In the genomic region with DNA sequence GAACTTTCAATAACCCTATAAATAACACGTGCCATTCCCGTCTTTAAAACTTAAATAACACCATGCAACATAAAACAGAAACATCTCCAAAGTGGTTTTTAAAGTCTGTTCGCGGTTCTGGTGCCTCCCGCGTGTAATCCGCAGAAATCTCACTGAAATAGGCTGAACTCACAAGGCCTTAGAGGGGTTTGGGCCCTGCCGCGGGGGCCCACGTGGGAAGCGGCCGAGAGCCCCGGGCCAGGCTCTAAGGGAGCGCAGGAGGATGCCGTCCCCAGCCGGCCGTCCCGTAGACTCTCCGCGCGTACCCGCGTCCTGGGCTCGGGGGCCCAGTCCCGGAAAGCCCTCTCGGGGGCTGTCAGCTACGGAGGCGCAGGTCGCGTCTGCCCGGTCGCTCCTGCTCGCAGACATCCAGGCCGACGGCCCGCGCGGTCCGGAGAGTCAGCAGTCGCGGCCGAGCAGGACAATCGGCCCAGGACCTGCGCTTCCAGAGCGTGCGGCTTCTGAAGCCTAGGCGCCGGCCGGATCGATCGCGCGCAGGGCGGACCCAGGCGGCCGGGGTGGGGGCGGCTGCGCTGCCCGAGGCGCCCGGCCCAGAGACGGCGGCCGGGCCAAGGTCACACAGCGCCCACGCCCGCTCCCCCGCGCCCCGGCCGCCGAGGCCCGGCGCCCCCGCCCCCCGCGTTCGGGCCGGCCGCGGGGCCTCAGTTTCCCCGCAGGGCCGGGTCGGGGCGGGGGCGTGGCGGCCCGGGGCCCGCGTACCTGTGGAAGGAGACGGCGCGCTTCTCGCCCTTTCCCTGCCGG, we compare ENCODE assay signal across 1 cellular context.
A peak's percentile ranks its signal among the peaks of the same experiment; 100 is the strongest.
TF ChIP-seq lines count a peak whose summit lies in the region.

No MANE protein-coding gene starts in this region.

TF ChIP-seq in HepG2, 621 proteins besides CTCF, POLR2A, EP300 and RAD21 (continued from another document and continues in another):
- TF ChIP-seq ZBTB8A (CRISPR knock-in tag; IDR thresholded peaks at IDR 0.05; ENCODE audit: borderline replicate concordance, low read depth) (no peak), ZNF235 (CRISPR knock-in tag; IDR thresholded peaks at IDR 0.05; ENCODE audit: borderline replicate concordance) (peak; percentile 56; the same call in 1 of the 2 replicates), MBNL3 (CRISPR knock-in tag; conservative IDR thresholded peaks at IDR 0.05) (no peak), ZNF383 (CRISPR knock-in tag; IDR thresholded peaks at IDR 0.05; ENCODE audit: borderline replicate concordance) (no peak), HMG20B (CRISPR knock-in tag; conservative IDR thresholded peaks at IDR 0.05) (0 out of 2 replicates have a peak, but pooled peaks have one; percentile 63), ATAD3A (CRISPR knock-in tag; IDR thresholded peaks at IDR 0.05) (peak; percentile 87; the same call in 1 of the 2 replicates), MXD3 (CRISPR knock-in tag; IDR thresholded peaks at IDR 0.05) (peak; percentile 91), JUN (CRISPR knock-in tag; IDR thresholded peaks at IDR 0.05) (0 out of 2 replicates have a peak, but pooled peaks have one; percentile 22), SSRP1 (CRISPR knock-in tag; IDR thresholded peaks at IDR 0.05) (0 out of 2 replicates have a peak, but pooled peaks have one; percentile 45), FOXC1 (CRISPR knock-in tag; IDR thresholded peaks at IDR 0.05; ENCODE audit: borderline replicate concordance) (no peak; the same call in 1 of the 2 replicates), ATF2 (CRISPR knock-in tag; IDR thresholded peaks at IDR 0.05) (0 out of 2 replicates have a peak, but pooled peaks have one; percentile 33), DPF2 (CRISPR knock-in tag; IDR thresholded peaks at IDR 0.05; ENCODE audit: borderline replicate concordance, low read depth) (no peak), GZF1 (CRISPR knock-in tag; IDR thresholded peaks at IDR 0.05) (0 out of 2 replicates have a peak, but pooled peaks have one; percentile 18), ZBTB3 (CRISPR knock-in tag; IDR thresholded peaks at IDR 0.05; ENCODE audit: borderline replicate concordance, low read depth) (no peak), ZNF770 (CRISPR knock-in tag; IDR thresholded peaks at IDR 0.05) (no peak), ZNF496 (CRISPR knock-in tag; IDR thresholded peaks at IDR 0.05; ENCODE audit: insufficient replicate concordance) (no peak), ZNF891 (CRISPR knock-in tag; IDR thresholded peaks at IDR 0.05) (peak; percentile 86; the same call in 1 of the 2 replicates), AGO2 (optimal IDR thresholded peaks at IDR 0.05; ENCODE audit: low read depth, low read length) (peak; percentile 66), ZNF331 (CRISPR knock-in tag; IDR thresholded peaks at IDR 0.05) (no peak; the same call in 1 of the 2 replicates), MXI1 (IDR thresholded peaks at IDR 0.05; ENCODE audit: borderline replicate concordance, low read depth, low read length) (peak; percentile 60; the same call in 2 of the 3 replicates), TEAD3 (CRISPR knock-in tag; optimal IDR thresholded peaks at IDR 0.05; ENCODE audit: borderline replicate concordance) (peak; percentile 43), KDM4B (CRISPR knock-in tag; IDR thresholded peaks at IDR 0.05) (peak; percentile 64; the same call in 1 of the 2 replicates), AKAP8 (CRISPR knock-in tag; IDR thresholded peaks at IDR 0.05) (no peak), MYNN (CRISPR knock-in tag; IDR thresholded peaks at IDR 0.05; ENCODE audit: low read depth) (peak; percentile 35; the same call in 1 of the 2 replicates), ZNF558 (CRISPR knock-in tag; IDR thresholded peaks at IDR 0.05; ENCODE audit: borderline replicate concordance) (peak; percentile 93; the same call in 1 of the 2 replicates), GATAD1 (CRISPR knock-in tag; IDR thresholded peaks at IDR 0.05) (peak; percentile 38; the same call in 1 of the 2 replicates), PHF21A (CRISPR knock-in tag; IDR thresholded peaks at IDR 0.05) (peak; percentile 78), MED1 (CRISPR knock-in tag; IDR thresholded peaks at IDR 0.05) (peak; percentile 43; the same call in 1 of the 2 replicates), ZNF776 (CRISPR knock-in tag; IDR thresholded peaks at IDR 0.05) (peak; percentile 57), ZNF691 (CRISPR knock-in tag; IDR thresholded peaks at IDR 0.05; ENCODE audit: borderline replicate concordance, low read depth) (peak; percentile 72; the same call in 1 of the 2 replicates), ZNF33B (CRISPR knock-in tag; IDR thresholded peaks at IDR 0.05) (no peak), ZNF326 (CRISPR knock-in tag; IDR thresholded peaks at IDR 0.05; ENCODE audit: borderline replicate concordance) (no peak), ZNF574 (CRISPR knock-in tag; IDR thresholded peaks at IDR 0.05) (peak; percentile 50; the same call in 1 of the 2 replicates)
- TF ChIP-seq, protein P1, sequence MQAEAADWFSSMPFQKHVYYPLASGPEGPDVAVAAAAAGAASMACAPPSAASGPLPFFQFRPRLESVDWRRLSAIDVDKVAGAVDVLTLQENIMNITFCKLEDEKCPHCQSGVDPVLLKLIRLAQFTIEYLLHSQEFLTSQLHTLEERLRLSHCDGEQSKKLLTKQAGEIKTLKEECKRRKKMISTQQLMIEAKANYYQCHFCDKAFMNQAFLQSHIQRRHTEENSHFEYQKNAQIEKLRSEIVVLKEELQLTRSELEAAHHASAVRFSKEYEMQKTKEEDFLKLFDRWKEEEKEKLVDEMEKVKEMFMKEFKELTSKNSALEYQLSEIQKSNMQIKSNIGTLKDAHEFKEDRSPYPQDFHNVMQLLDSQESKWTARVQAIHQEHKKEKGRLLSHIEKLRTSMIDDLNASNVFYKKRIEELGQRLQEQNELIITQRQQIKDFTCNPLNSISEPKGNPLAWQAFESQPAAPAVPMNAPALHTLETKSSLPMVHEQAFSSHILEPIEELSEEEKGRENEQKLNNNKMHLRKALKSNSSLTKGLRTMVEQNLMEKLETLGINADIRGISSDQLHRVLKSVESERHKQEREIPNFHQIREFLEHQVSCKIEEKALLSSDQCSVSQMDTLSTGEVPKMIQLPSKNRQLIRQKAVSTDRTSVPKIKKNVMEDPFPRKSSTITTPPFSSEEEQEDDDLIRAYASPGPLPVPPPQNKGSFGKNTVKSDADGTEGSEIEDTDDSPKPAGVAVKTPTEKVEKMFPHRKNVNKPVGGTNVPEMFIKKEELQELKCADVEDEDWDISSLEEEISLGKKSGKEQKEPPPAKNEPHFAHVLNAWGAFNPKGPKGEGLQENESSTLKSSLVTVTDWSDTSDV (CRISPR knock-in tag; IDR thresholded peaks at IDR 0.05), result peak; percentile 56; the same call in 1 of the 2 replicates
- TF ChIP-seq, protein P2, sequence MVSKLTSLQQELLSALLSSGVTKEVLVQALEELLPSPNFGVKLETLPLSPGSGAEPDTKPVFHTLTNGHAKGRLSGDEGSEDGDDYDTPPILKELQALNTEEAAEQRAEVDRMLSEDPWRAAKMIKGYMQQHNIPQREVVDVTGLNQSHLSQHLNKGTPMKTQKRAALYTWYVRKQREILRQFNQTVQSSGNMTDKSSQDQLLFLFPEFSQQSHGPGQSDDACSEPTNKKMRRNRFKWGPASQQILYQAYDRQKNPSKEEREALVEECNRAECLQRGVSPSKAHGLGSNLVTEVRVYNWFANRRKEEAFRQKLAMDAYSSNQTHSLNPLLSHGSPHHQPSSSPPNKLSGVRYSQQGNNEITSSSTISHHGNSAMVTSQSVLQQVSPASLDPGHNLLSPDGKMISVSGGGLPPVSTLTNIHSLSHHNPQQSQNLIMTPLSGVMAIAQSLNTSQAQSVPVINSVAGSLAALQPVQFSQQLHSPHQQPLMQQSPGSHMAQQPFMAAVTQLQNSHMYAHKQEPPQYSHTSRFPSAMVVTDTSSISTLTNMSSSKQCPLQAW (CRISPR knock-in tag; IDR thresholded peaks at IDR 0.05), result peak; percentile 64; the same call in 1 of the 2 replicates
- TF ChIP-seq, protein P3, sequence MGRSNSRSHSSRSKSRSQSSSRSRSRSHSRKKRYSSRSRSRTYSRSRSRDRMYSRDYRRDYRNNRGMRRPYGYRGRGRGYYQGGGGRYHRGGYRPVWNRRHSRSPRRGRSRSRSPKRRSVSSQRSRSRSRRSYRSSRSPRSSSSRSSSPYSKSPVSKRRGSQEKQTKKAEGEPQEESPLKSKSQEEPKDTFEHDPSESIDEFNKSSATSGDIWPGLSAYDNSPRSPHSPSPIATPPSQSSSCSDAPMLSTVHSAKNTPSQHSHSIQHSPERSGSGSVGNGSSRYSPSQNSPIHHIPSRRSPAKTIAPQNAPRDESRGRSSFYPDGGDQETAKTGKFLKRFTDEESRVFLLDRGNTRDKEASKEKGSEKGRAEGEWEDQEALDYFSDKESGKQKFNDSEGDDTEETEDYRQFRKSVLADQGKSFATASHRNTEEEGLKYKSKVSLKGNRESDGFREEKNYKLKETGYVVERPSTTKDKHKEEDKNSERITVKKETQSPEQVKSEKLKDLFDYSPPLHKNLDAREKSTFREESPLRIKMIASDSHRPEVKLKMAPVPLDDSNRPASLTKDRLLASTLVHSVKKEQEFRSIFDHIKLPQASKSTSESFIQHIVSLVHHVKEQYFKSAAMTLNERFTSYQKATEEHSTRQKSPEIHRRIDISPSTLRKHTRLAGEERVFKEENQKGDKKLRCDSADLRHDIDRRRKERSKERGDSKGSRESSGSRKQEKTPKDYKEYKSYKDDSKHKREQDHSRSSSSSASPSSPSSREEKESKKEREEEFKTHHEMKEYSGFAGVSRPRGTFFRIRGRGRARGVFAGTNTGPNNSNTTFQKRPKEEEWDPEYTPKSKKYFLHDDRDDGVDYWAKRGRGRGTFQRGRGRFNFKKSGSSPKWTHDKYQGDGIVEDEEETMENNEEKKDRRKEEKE (IDR thresholded peaks at IDR 0.05), result no peak
